In genomic region chr9:69324549-69325401, GRCh38 we compare ENCODE assay signal across 8 cellular contexts. TPM values are rescaled to one million over a fixed set of nuclear protein-coding genes. Genes with fewer than 3 reads are reported as not detected.
DNase-seq lines count a peak whose midpoint lies in the region; ATAC-seq and TF ChIP-seq lines count a peak whose summit lies in the region.

Gene ENTREP1 (plus strand): TSS chr9:69325215. CDS start chr9:69325310, 95 bp downstream.

- ATAC-seq in activated T-cell treated with anti-CD3 and anti-CD28 coated beads, Interleukin-2, amount 50 U/mL, for 72 hours (replicated peaks in 1 of 2) = peak; percentile 68 to 72
- ATAC-seq in GM21360 (IDR thresholded peaks at IDR 0.05; ENCODE audit: unreplicated experiment) = no peak
- ATAC-seq in HG02885 (IDR thresholded peaks at IDR 0.05; ENCODE audit: poor library complexity, unreplicated experiment) = no peak

- peak; percentile 15 for TF ChIP-seq POLR2A in ovary (IDR thresholded peaks at IDR 0.05)

- peak within 1 kb of the TSS; percentile 51 to 54 for H3K27ac ChIP-seq in ovary

- H3K4me3 ChIP-seq in ovary = peak within 1 kb of the TSS; percentile 60

- no peaks in the 10 kb centered on the region for H3K9me3 ChIP-seq in ovary

- H3K4me1 ChIP-seq in ovary (ENCODE audit: insufficient read depth) = peaks cover 3% of the 10 kb centered on the region

- peak; percentile 10 for DNase-seq in activated CD4-positive, alpha-beta memory T cell treated with anti-CD3 and anti-CD28 coated beads for 36 hours
- no peak for DNase-seq in activated CD4-positive, alpha-beta memory T cell treated with anti-CD3 and anti-CD28 coated beads, Interleukin-2, amount 10 ng/mL, durations not matched to agents 7 days and 5 days
- DNase-seq in NCI-H1092 (lab: John Stamatoyannopoulos, UW) (peak; percentile 21), cardiac septum (ENCODE audit: low spot score) (peak; percentile 84), ovary (peak; percentile 61 to 80 (median 70))
- peak; percentile 7 to 15 for DNase-seq in activated T-cell treated with anti-CD3 and anti-CD28 coated beads, Interleukin-2, amount 50 U/mL, for 72 hours

- CTCF ChIA-PET in activated CD4-positive, alpha-beta memory T cell treated with anti-CD3 and anti-CD28 coated beads for 36 hours (lab: Charles Lee) = no interaction called here
- CTCF ChIA-PET in activated CD4-positive, alpha-beta memory T cell treated with anti-CD3 and anti-CD28 coated beads, Interleukin-2, amount 10 ng/mL, durations not matched to agents 7 days and 5 days (lab: Charles Lee) = no interaction called here

- no peaks in the 10 kb centered on the region for H3K9me3 Mint-ChIP-seq in activated CD4-positive, alpha-beta memory T cell treated with anti-CD3 and anti-CD28 coated beads for 36 hours
- H3K9me3 Mint-ChIP-seq in activated CD4-positive, alpha-beta memory T cell treated with anti-CD3 and anti-CD28 coated beads, Interleukin-2, amount 10 ng/mL, durations not matched to agents 7 days and 5 days = no peaks in the 10 kb centered on the region
- no peaks in the 10 kb centered on the region for H3K9me3 Mint-ChIP-seq in activated T-cell treated with anti-CD3 and anti-CD28 coated beads, Interleukin-2, amount 50 U/mL, for 72 hours

- no peak within 1 kb of the TSS for H3K4me3 Mint-ChIP-seq in activated CD4-positive, alpha-beta memory T cell treated with anti-CD3 and anti-CD28 coated beads for 36 hours
- H3K4me3 Mint-ChIP-seq in activated CD4-positive, alpha-beta memory T cell treated with anti-CD3 and anti-CD28 coated beads, Interleukin-2, amount 10 ng/mL, durations not matched to agents 7 days and 5 days = no peak within 1 kb of the TSS
- peak within 1 kb of the TSS; percentile 70 to 76 for H3K4me3 Mint-ChIP-seq in activated T-cell treated with anti-CD3 and anti-CD28 coated beads, Interleukin-2, amount 50 U/mL, for 72 hours

- H3K27me3 ChIP-seq in ovary = no peaks in the 10 kb centered on the region

- peaks cover 35% of the 10 kb centered on the region for H3K27me3 Mint-ChIP-seq in activated CD4-positive, alpha-beta memory T cell treated with anti-CD3 and anti-CD28 coated beads for 36 hours
- H3K27me3 Mint-ChIP-seq in activated CD4-positive, alpha-beta memory T cell treated with anti-CD3 and anti-CD28 coated beads, Interleukin-2, amount 10 ng/mL, durations not matched to agents 7 days and 5 days = peaks cover 64% of the 10 kb centered on the region
- peaks cover 81% of the 10 kb centered on the region for H3K27me3 Mint-ChIP-seq in activated T-cell treated with anti-CD3 and anti-CD28 coated beads, Interleukin-2, amount 50 U/mL, for 72 hours (ENCODE audit: low read depth)

- H3K4me1 Mint-ChIP-seq in activated CD4-positive, alpha-beta memory T cell treated with anti-CD3 and anti-CD28 coated beads for 36 hours (ENCODE audit: low read depth) = peaks cover 9% of the 10 kb centered on the region
- H3K4me1 Mint-ChIP-seq in activated CD4-positive, alpha-beta memory T cell treated with anti-CD3 and anti-CD28 coated beads, Interleukin-2, amount 10 ng/mL, durations not matched to agents 7 days and 5 days = peaks cover 7% of the 10 kb centered on the region
- peaks cover 8% of the 10 kb centered on the region for H3K4me1 Mint-ChIP-seq in activated T-cell treated with anti-CD3 and anti-CD28 coated beads, Interleukin-2, amount 50 U/mL, for 72 hours (ENCODE audit: low read depth)

- intact Hi-C loops in activated CD4-positive, alpha-beta memory T cell treated with anti-CD3 and anti-CD28 coated beads for 36 hours (cut with micrococcal nuclease) = no loop called here
- intact Hi-C loops in cardiac septum (cut with DNase I) (loop anchor here (1.0 to 2.0 kb wide), 2 partner anchors 54 to 68 kb away; no protein-coding TSS in a partner anchor), ovary (cut with DNase I) (loop anchor here in 1 of 4 donors (10.0 kb wide), 1 partner anchor 110 kb away; no protein-coding TSS in a partner anchor)

- WGBS in ovary, 3 donors = 0 to 1% (median 0%) methylated on average over 33 to 81 of the region's 81 CpGs

- POLR2A ChIA-PET in activated CD4-positive, alpha-beta memory T cell treated with anti-CD3 and anti-CD28 coated beads for 36 hours (lab: Charles Lee) = no interaction called here
- POLR2A ChIA-PET in activated CD4-positive, alpha-beta memory T cell treated with anti-CD3 and anti-CD28 coated beads, Interleukin-2, amount 10 ng/mL, durations not matched to agents 7 days and 5 days (lab: Charles Lee) = no interaction called here

- TF ChIP-seq CTCF in ovary (IDR thresholded peaks at IDR 0.05) = no peak

- TF ChIP-seq EP300 in ovary (IDR thresholded peaks at IDR 0.05) = no peak

- no peak within 1 kb of the TSS for H3K27ac Mint-ChIP-seq in activated CD4-positive, alpha-beta memory T cell treated with anti-CD3 and anti-CD28 coated beads for 36 hours
- no peak within 1 kb of the TSS for H3K27ac Mint-ChIP-seq in activated CD4-positive, alpha-beta memory T cell treated with anti-CD3 and anti-CD28 coated beads, Interleukin-2, amount 10 ng/mL, durations not matched to agents 7 days and 5 days
- H3K27ac Mint-ChIP-seq in activated T-cell treated with anti-CD3 and anti-CD28 coated beads, Interleukin-2, amount 50 U/mL, for 72 hours = no peak within 1 kb of the TSS

- no peaks in the 10 kb centered on the region for H3K36me3 Mint-ChIP-seq in activated CD4-positive, alpha-beta memory T cell treated with anti-CD3 and anti-CD28 coated beads for 36 hours
- no peaks in the 10 kb centered on the region for H3K36me3 Mint-ChIP-seq in activated CD4-positive, alpha-beta memory T cell treated with anti-CD3 and anti-CD28 coated beads, Interleukin-2, amount 10 ng/mL, durations not matched to agents 7 days and 5 days (ENCODE audit: low read depth)
- H3K36me3 Mint-ChIP-seq in activated T-cell treated with anti-CD3 and anti-CD28 coated beads, Interleukin-2, amount 50 U/mL, for 72 hours (ENCODE audit: insufficient read depth in 2 of 2) = no peaks in the 10 kb centered on the region

- no peaks in the 10 kb centered on the region for H3K36me3 ChIP-seq in ovary

RNA-seq across cellular contexts. Expression of gene ENTREP1, which starts in this region (rescaled TPM):
- under 1 TPM in 1 of 2 experiments, not detected in 1; 0.07 TPM for total RNA-seq in activated CD4-positive, alpha-beta memory T cell treated with anti-CD3 and anti-CD28 coated beads for 36 hours
- not detected for total RNA-seq in activated CD4-positive, alpha-beta memory T cell treated with anti-CD3 and anti-CD28 coated beads, Interleukin-2, amount 10 ng/mL, durations not matched to agents 7 days and 5 days
- total RNA-seq in activated T-cell treated with anti-CD3 and anti-CD28 coated beads, Interleukin-2, amount 50 U/mL, for 72 hours = not detected
- total RNA-seq in cardiac septum (25.1 TPM), ovary (10 to 100 TPM; 17.7 to 36.9 (median 25.4) TPM)
- polyA plus RNA-seq in ovary = 10 to 100 TPM; 18.8 to 24.5 TPM

Comparison
In these comparisons a context has a peak if more than half of its experiments do, and no peak if none do; other contexts are left out.
1. RNA of gene ENTREP1 (total RNA-seq): 17.7 to 36.9 TPM in ovary and 25.1 TPM in cardiac septum (single experiment); not detected in activated T-cell treated with anti-CD3 and anti-CD28 coated beads, Interleukin-2, amount 50 U/mL, for 72 hours, 0.07 TPM in activated CD4-positive, alpha-beta memory T cell treated with anti-CD3 and anti-CD28 coated beads for 36 hours and not detected in activated CD4-positive, alpha-beta memory T cell treated with anti-CD3 and anti-CD28 coated beads, Interleukin-2, amount 10 ng/mL, durations not matched to agents 7 days and 5 days; every median in the first group is over 10 times any median in the second.
2. Peak in DNase-seq in activated CD4-positive, alpha-beta memory T cell treated with anti-CD3 and anti-CD28 coated beads for 36 hours; RNA of the gene not detected or under 1 TPM.
3. Peak in DNase-seq and ATAC-seq in activated T-cell treated with anti-CD3 and anti-CD28 coated beads, Interleukin-2, amount 50 U/mL, for 72 hours; RNA of the gene not detected or under 1 TPM.
4. H3K4me3 Mint-ChIP-seq: peak in activated T-cell treated with anti-CD3 and anti-CD28 coated beads, Interleukin-2, amount 50 U/mL, for 72 hours (2 of 2); none in activated CD4-positive, alpha-beta memory T cell treated with anti-CD3 and anti-CD28 coated beads for 36 hours (single experiment) and activated CD4-positive, alpha-beta memory T cell treated with anti-CD3 and anti-CD28 coated beads, Interleukin-2, amount 10 ng/mL, durations not matched to agents 7 days and 5 days (single experiment).